ENCODE assay signal across 16 cellular contexts in genomic region chr10:68586622-68587325, GRCh38. TPM values are rescaled to one million over a fixed set of nuclear protein-coding genes. Genes with fewer than 3 reads are reported as not detected.
DNase-seq lines count a peak whose midpoint lies in the region; ATAC-seq and TF ChIP-seq lines count a peak whose summit lies in the region.
"Had no signal": no experiment of that assay in that cellular context is flagged by ENCODE, and none has a peak within 500 bp of the region (broad histone marks: within the 10 kb centered on the region; RNA-seq: fewer than 3 reads in every experiment).

No MANE protein-coding gene starts in this region.

- H2BK15ac ChIP-seq in H9 (ENCODE audit: low read depth, low read length), result no peak overlapping the region

- no peaks in the 10 kb centered on the region for H3K23me2 ChIP-seq in H9 (ENCODE audit: insufficient read length, low read depth, low read length, poor library complexity, severe bottlenecking)

- H3K4me2 ChIP-seq in H9 (ENCODE audit: insufficient read depth, insufficient read length, low read length), result no peak overlapping the region

- H3K14ac ChIP-seq in H9 (ENCODE audit: insufficient read depth, low read length), result no peak overlapping the region

- H2BK12ac ChIP-seq in H9 (ENCODE audit: insufficient read length, low read depth, low read length), result no peak overlapping the region

- no peak overlapping the region for H3K4ac ChIP-seq in H9 (ENCODE audit: low read depth, low read length)

- no peak overlapping the region for H2BK5ac ChIP-seq in H9 (ENCODE audit: insufficient read length, low read length)

- no peaks in the 10 kb centered on the region for H4K20me1 ChIP-seq in H9 (ENCODE audit: control insufficient read depth, insufficient read depth, insufficient read length)

- no peaks in the 10 kb centered on the region for H3K9me3 ChIP-seq in H9 (ENCODE audit: control insufficient read depth, low read depth, low read length)

- H4K8ac ChIP-seq in H9 (replicated peaks; ENCODE audit: insufficient read length, low read depth, low read length), result no peak overlapping the region

- H3K27ac ChIP-seq in H9 (ENCODE audit: insufficient read length, low read depth, low read length), result no peak overlapping the region
- H3K27ac ChIP-seq: GM23248 had no signal

- H3K56ac ChIP-seq in H9 (ENCODE audit: insufficient read length, low read depth, low read length), result no peak overlapping the region

- no peak overlapping the region for H2AFZ ChIP-seq in H9 (ENCODE audit: low read length)
- H2AFZ ChIP-seq: GM23248 had no signal

- no peak overlapping the region for H3K4me3 ChIP-seq in HFF-Myc (replicated peaks; ENCODE audit: low read depth, low read length)
- H3K4me3 ChIP-seq in fibroblast of villous mesenchyme (ENCODE audit: low read depth, low read length), result no peak overlapping the region
- H3K4me3 ChIP-seq: GM23248 had no signal

- H2BK120ac ChIP-seq in H9 (ENCODE audit: low read depth, low read length, poor library complexity, severe bottlenecking), result no peak overlapping the region

- no peak overlapping the region for H3K23ac ChIP-seq in H9 (ENCODE audit: insufficient read length, low read depth, low read length)

- no peaks in the 10 kb centered on the region for H3K4me1 ChIP-seq in H9 (ENCODE audit: insufficient read depth, low read length)

- no peak overlapping the region for H2BK20ac ChIP-seq in H9 (ENCODE audit: low read depth, low read length, poor library complexity, severe bottlenecking)

- H3K18ac ChIP-seq in H9 (ENCODE audit: insufficient read length, low read depth, low read length), result no peak overlapping the region

- peaks cover 11% of the 10 kb centered on the region for H3K79me1 ChIP-seq in H9 (ENCODE audit: insufficient read depth, low read depth, low read length, poor library complexity, severe bottlenecking)

- TF ChIP-seq CTCF in HFF-Myc (IDR thresholded peaks at IDR 0.05; ENCODE audit: low read depth, low read length, missing control alignments) (no peak), fibroblast of villous mesenchyme (IDR thresholded peaks at IDR 0.05; ENCODE audit: insufficient read depth, low read depth, low read length) (no peak), H9 (conservative IDR thresholded peaks at IDR 0.05) (no peak)

- no peak overlapping the region for H3T11ph ChIP-seq in H9 (ENCODE audit: low read length)

- peak; percentile 87 for ATAC-seq in stimulated activated effector memory CD8-positive, alpha-beta T cell treated with anti-CD3 and anti-CD28 coated beads, Interleukin-12 subunit alpha, Interleukin-12 subunit beta, amount 100 ng/mL, for 72 hours
- no peak for ATAC-seq in HG02884 (IDR thresholded peaks at IDR 0.05; ENCODE audit: unreplicated experiment)

- DNase-seq in HFF-Myc (ENCODE audit: extremely low read depth, low read depth), result peak; percentile 5
- DNase-seq in SK-MEL-5 (ENCODE audit: low read depth, low spot score), result peak; percentile 92
- DNase-seq in fibroblast of villous mesenchyme (ENCODE audit: low read depth), result peak; percentile 82
- no peak for DNase-seq in stimulated activated effector memory CD8-positive, alpha-beta T cell treated with anti-CD3 and anti-CD28 coated beads, Interleukin-12 subunit alpha, Interleukin-12 subunit beta, amount 100 ng/mL, for 72 hours (ENCODE audit: low spot score in 2 of 2)
- DNase-seq in H9, result no peak
- DNase-seq in activated naive CD4-positive, alpha-beta T cell treated with anti-CD3 and anti-CD28 coated beads, Interleukin-2, amount 50 U/mL, for 16 hours, result no peak
- DNase-seq: CD4-positive, CD25-positive, alpha-beta regulatory T cell; EL; GM23248; Kasumi-1; NCI-H187 treated with DMSO at 0.1 percent for 48 hours; NCI-H526 treated with DMSO at 0.1 percent for 48 hours; RPMI8226; SIG-M5 had no signal

- H3K27me3 Mint-ChIP-seq in H9 (ENCODE audit: low read depth), result no peaks in the 10 kb centered on the region
- H3K27me3 Mint-ChIP-seq: B cell; CD4-positive, CD25-positive, alpha-beta regulatory T cell had no signal

- peaks cover 6% of the 10 kb centered on the region; the same call in 1 of the 2 replicates for H3K79me2 ChIP-seq in H9 (ENCODE audit: insufficient read depth, low read length)

- H3K9me3 Mint-ChIP-seq in stimulated activated effector memory CD8-positive, alpha-beta T cell treated with anti-CD3 and anti-CD28 coated beads, Interleukin-12 subunit alpha, Interleukin-12 subunit beta, amount 100 ng/mL, for 72 hours, result no peaks in the 10 kb centered on the region
- no peaks in the 10 kb centered on the region for H3K9me3 Mint-ChIP-seq in H9
- H3K9me3 Mint-ChIP-seq: CD4-positive, CD25-positive, alpha-beta regulatory T cell had no signal

- no peak overlapping the region for H4K5ac ChIP-seq in H9 (ENCODE audit: insufficient read length, low read depth, low read length)

- H3K4me3 Mint-ChIP-seq in stimulated activated effector memory CD8-positive, alpha-beta T cell treated with anti-CD3 and anti-CD28 coated beads, Interleukin-12 subunit alpha, Interleukin-12 subunit beta, amount 100 ng/mL, for 72 hours, result no peak overlapping the region
- H3K4me3 Mint-ChIP-seq in H9, result no peak overlapping the region
- H3K4me3 Mint-ChIP-seq: B cell; CD4-positive, CD25-positive, alpha-beta regulatory T cell had no signal

- in situ Hi-C loops in SK-MEL-5 (cut with HindIII; ENCODE audit: low pct_unique_long_range_greater_than_20kb, low sequenced_read_pairs), result no loop called here

- H3K27ac Mint-ChIP-seq in stimulated activated effector memory CD8-positive, alpha-beta T cell treated with anti-CD3 and anti-CD28 coated beads, Interleukin-12 subunit alpha, Interleukin-12 subunit beta, amount 100 ng/mL, for 72 hours, result peak overlapping the region; percentile 20
- peak overlapping the region in 1 of 3 experiments; percentile 19; a peak in 2 of 7 replicates for H3K27ac Mint-ChIP-seq in H9
- H3K27ac Mint-ChIP-seq: B cell; CD4-positive, CD25-positive, alpha-beta regulatory T cell had no signal

- H3K36me3 Mint-ChIP-seq in stimulated activated effector memory CD8-positive, alpha-beta T cell treated with anti-CD3 and anti-CD28 coated beads, Interleukin-12 subunit alpha, Interleukin-12 subunit beta, amount 100 ng/mL, for 72 hours, result no peaks in the 10 kb centered on the region
- H3K36me3 Mint-ChIP-seq in H9 (ENCODE audit: insufficient read depth in 1 of 3, low read depth in 3 of 3), result peaks cover 20 to 61% (median 49%) of the 10 kb centered on the region in 3 experiments
- H3K36me3 Mint-ChIP-seq: CD4-positive, CD25-positive, alpha-beta regulatory T cell had no signal

- H3K27me3 ChIP-seq in H9 (ENCODE audit: insufficient read depth, low read length), result no peaks in the 10 kb centered on the region

- peaks cover 7% of the 10 kb centered on the region for H3K4me1 Mint-ChIP-seq in stimulated activated effector memory CD8-positive, alpha-beta T cell treated with anti-CD3 and anti-CD28 coated beads, Interleukin-12 subunit alpha, Interleukin-12 subunit beta, amount 100 ng/mL, for 72 hours
- H3K4me1 Mint-ChIP-seq in H9, result peaks cover 3 to 5% of the 10 kb centered on the region in 2 experiments; a peak in 2 of 4 replicates
- H3K4me1 Mint-ChIP-seq: B cell had no signal

- WGBS in H9 (ENCODE audit: extremely low coverage, insufficient read length, low lambda C conversion rate), result no CpG with 5 or more reads among the region's 5 CpGs

- no peak overlapping the region for H4K91ac ChIP-seq in H9 (ENCODE audit: insufficient read length, low read depth, low read length)

- H2AK5ac ChIP-seq in H9 (ENCODE audit: insufficient read length, low read length), result no peak overlapping the region

- no peak overlapping the region for H3K9ac ChIP-seq in H9 (ENCODE audit: extremely low read depth, insufficient read length, low read length)
- H3K9ac ChIP-seq: GM23248 had no signal

RNA-seq across cellular contexts. Expression of gene TET1, which starts 26.6 kb away (rescaled TPM):
- total RNA-seq in SK-MEL-5 (2014; rRNA removed; shearing (Covaris generic)), result 2.9 and 3.3 TPM in 2 replicates
- polyA plus RNA-seq in SK-MEL-5 (2015; cell fraction: cytosol; rRNA removed), result 0.67 and 0.94 TPM in 2 replicates
- 3.0 and 3.2 TPM in 2 replicates for polyA plus RNA-seq in SK-MEL-5 (2015; cell fraction: nucleus; rRNA removed)
- total RNA-seq in fibroblast of villous mesenchyme (8.4 and 9.5 TPM in 2 replicates), H9 (2021) (52.1 and 53.4 TPM in 2 replicates)

RNA-seq across cellular contexts. Expression of gene SLC25A16, which starts 59.5 kb away (rescaled TPM):
- total RNA-seq in SK-MEL-5 (2014; rRNA removed; shearing (Covaris generic)), result 22.6 and 23.2 TPM in 2 replicates
- polyA plus RNA-seq in SK-MEL-5 (2015; cell fraction: cytosol; rRNA removed), result 8.3 and 10.8 TPM in 2 replicates
- 94.9 and 120 TPM in 2 replicates for polyA plus RNA-seq in SK-MEL-5 (2015; cell fraction: nucleus; rRNA removed)
- total RNA-seq in fibroblast of villous mesenchyme, result 14.8 and 28.1 TPM in 2 replicates
- total RNA-seq in H9 (2021), result 11.4 and 12.7 TPM in 2 replicates

Comparison
In these comparisons a context has a peak if more than half of its experiments do, and no peak if none do; other contexts are left out.
1. DNase-seq: peak in HFF-Myc (single experiment), SK-MEL-5 (single experiment) and fibroblast of villous mesenchyme (single experiment); none in stimulated activated effector memory CD8-positive, alpha-beta T cell treated with anti-CD3 and anti-CD28 coated beads, Interleukin-12 subunit alpha, Interleukin-12 subunit beta, amount 100 ng/mL, for 72 hours (0 of 2), H9 (single experiment) and activated naive CD4-positive, alpha-beta T cell treated with anti-CD3 and anti-CD28 coated beads, Interleukin-2, amount 50 U/mL, for 16 hours (single experiment).